19 cellular contexts compared by ENCODE assay signal in the genomic region with DNA sequence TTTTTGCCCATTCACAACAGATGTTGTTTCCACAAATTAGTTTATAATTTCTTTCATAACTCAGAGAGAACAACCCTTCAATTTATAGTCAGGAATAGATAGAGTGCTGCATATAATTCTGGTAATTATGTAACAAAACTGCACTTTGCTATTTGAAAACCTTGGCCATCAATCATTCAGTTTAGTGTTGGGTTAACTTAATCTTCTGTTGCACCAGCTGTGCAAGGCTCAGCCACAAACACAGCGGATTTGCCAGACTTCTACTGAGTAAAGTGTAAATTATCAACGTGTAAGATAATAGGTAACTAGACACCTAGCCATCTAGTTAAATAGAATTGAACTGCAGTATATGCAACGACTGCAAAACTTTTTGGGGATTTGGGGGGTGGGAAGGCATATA.
"Had no signal": no experiment of that assay in that cellular context is flagged by ENCODE, and none has a peak within 500 bp of the region (broad histone marks: within the 10 kb centered on the region; RNA-seq: fewer than 3 reads in every experiment).

No MANE protein-coding gene starts in this region.

- H3K4me3 ChIP-seq: colonic mucosa, gastrocnemius medialis, heart left ventricle, right atrium auricular region, thyroid gland had no signal

- ATAC-seq: activated CD8-positive, alpha-beta T cell treated with anti-CD3 and anti-CD28 coated beads for 36 hours; gastrocnemius medialis; heart left ventricle; left ventricle myocardium superior had no signal

- DNase-seq: activated CD4-positive, alpha-beta T cell treated with anti-CD3 and anti-CD28 coated beads for 48 hours; activated CD4-positive, CD25-positive, alpha-beta regulatory T cell; activated CD8-positive, alpha-beta T cell treated with anti-CD3 and anti-CD28 coated beads for 36 hours; activated naive CD4-positive, alpha-beta T cell treated with Interleukin-2 at 50 U/mL for 16 hours; activated T-cell treated with anti-CD3 and anti-CD28 coated beads, Interleukin-2, amount 50 U/mL, for 1 hour; aorta; colonic mucosa; endodermal cell; erythroblast; gastrocnemius medialis; heart left ventricle; kidney glomerular epithelial cell; left ventricle myocardium superior; stimulated activated CD4-positive, alpha-beta T cell treated with anti-CD3 and anti-CD28 coated beads, Interleukin-12 subunit alpha, Interleukin-12 subunit beta, amount 100 ng/mL, for 4 hours; stimulated activated CD4-positive, alpha-beta T cell treated with anti-CD3 and anti-CD28 coated beads, Interleukin-1b, Interleukin-23, amount 100 ng/mL, for 48 hours; stimulated activated naive CD4-positive, alpha-beta T cell treated with Interleukin-2 at 50 U/mL for 16 hours; T-helper 9 cell; thyroid gland had no signal
